8 cellular contexts compared by ENCODE assay signal in genomic region chr3:194485471-194485875, GRCh38. TPM values are rescaled to one million over a fixed set of nuclear protein-coding genes. Genes with fewer than 3 reads are reported as not detected.
DNase-seq lines count a peak whose midpoint lies in the region; ATAC-seq, FAIRE-seq and TF ChIP-seq lines count a peak whose summit lies in the region.

No MANE protein-coding gene starts in this region.

- FAIRE-seq in K562 (lab: Jason Lieb, UNC), result no peak

- no TSS peak for BruUV-seq in K562 (replicated peaks; lab: Mats Ljungman, UMichigan)

- no peak for TF ChIP-seq POLR2A in K562 (conservative IDR thresholded peaks at IDR 0.05)

- H3K27ac ChIP-seq in HUES48 (ENCODE audit: low read depth, low read length), result peak overlapping the region; percentile 1
- H3K27ac ChIP-seq in K562 (ENCODE audit: extremely low read depth, low read depth, low read length), result peak overlapping the region; percentile 93
- H3K27ac ChIP-seq in liver (ENCODE audit: low read depth in 1 of 2, low read length in 2 of 2), result peak overlapping the region; percentile 95 to 96
- peak overlapping the region; percentile 86 for H3K27ac ChIP-seq in upper lobe of right lung

- ATAC-seq in K562 (no peak), upper lobe of right lung (no peak)

- CTCF ChIA-PET in K562 (lab: Yijun Ruan, JAX; ENCODE audit: low intra/inter-chr PET ratio), result no interaction called here

- H3K27me3 ChIP-seq in HUES48 (ENCODE audit: control insufficient read depth, insufficient read depth, low read length) (peaks cover 4% of the 10 kb centered on the region; the same call in 1 of the 2 replicates), K562 (ENCODE audit: control insufficient read depth in 2 of 2, insufficient read depth in 2 of 2, low read length in 2 of 2) (no peaks in the 10 kb centered on the region), liver (ENCODE audit: control insufficient read depth in 4 of 4, insufficient read depth in 4 of 4, low read length in 3 of 4) (no peaks in the 10 kb centered on the region), upper lobe of right lung (no peaks in the 10 kb centered on the region)

- TF ChIP-seq RAD21 in K562 (CRISPR knock-in tag; conservative IDR thresholded peaks at IDR 0.05 in 1 of 2, IDR thresholded peaks at IDR 0.05 in 1 of 2), result no peak
- no peak for TF ChIP-seq RAD21 in liver (IDR thresholded peaks at IDR 0.05)

- peaks cover 10% of the 10 kb centered on the region; the same call in 1 of the 2 replicates for H3K4me1 ChIP-seq in HUES48 (ENCODE audit: control insufficient read depth, insufficient read depth, low read length)
- H3K4me1 ChIP-seq in K562 (replicated peaks in 1 of 2; ENCODE audit: control insufficient read depth in 2 of 2, insufficient read depth in 2 of 2, low read length in 2 of 2), result peaks cover 44 to 58% of the 10 kb centered on the region in 2 experiments
- H3K4me1 ChIP-seq in liver (ENCODE audit: control insufficient read depth in 4 of 4, insufficient read depth in 4 of 4, low read length in 3 of 4), result peaks cover 11 to 50% (median 33%) of the 10 kb centered on the region in 4 donors
- H3K4me1 ChIP-seq in upper lobe of right lung, result peaks cover 34% of the 10 kb centered on the region

- peaks cover 71% of the 10 kb centered on the region for H3K79me2 ChIP-seq in K562 (ENCODE audit: control insufficient read depth, insufficient read depth, low read length)

- no peaks in the 10 kb centered on the region for H3K9me3 ChIP-seq in HUES48 (ENCODE audit: control insufficient read depth, insufficient read depth, low read length)
- no peaks in the 10 kb centered on the region for H3K9me3 ChIP-seq in K562 (replicated peaks; ENCODE audit: control insufficient read depth, insufficient read depth, low read depth, low read length)
- H3K9me3 ChIP-seq in liver (ENCODE audit: control insufficient read depth in 4 of 4, low read length in 3 of 4), result no peaks in the 10 kb centered on the region
- H3K9me3 ChIP-seq in upper lobe of right lung, result no peaks in the 10 kb centered on the region

- H3K4me2 ChIP-seq in K562 (ENCODE audit: insufficient read depth, low read length), result peak overlapping the region; percentile 85

- DNase-seq in AG10803 (ENCODE audit: low read depth) (peak; percentile 70), K562 (ENCODE audit: extremely low read depth in 1 of 4, low spot score in 3 of 4) (no peak), upper lobe of right lung (no peak), inferior parietal cortex (ENCODE audit: extremely low spot score) (no peak)
- DNase-seq in activated CD4-positive, alpha-beta T cell treated with anti-CD3 and anti-CD28 coated beads, Interleukin-2, amount 50 U/mL, for 1 hour, result no peak
- no peak for DNase-seq in effector CD4-positive, alpha-beta T cell

- POLR2A ChIA-PET in K562 (lab: Yijun Ruan, JAX), result interaction anchor here (0.6 to 2.2 kb wide), 4 partner anchors 11 to 99 kb away, joined by 3 to 7 read pairs (median 5); no protein-coding TSS in a partner anchor

- H3K36me3 ChIP-seq in HUES48 (ENCODE audit: control insufficient read depth, insufficient read depth, low read length) (peaks cover 9% of the 10 kb centered on the region), K562 (ENCODE audit: control insufficient read depth, insufficient read depth, low read length) (peaks cover 43% of the 10 kb centered on the region), liver (ENCODE audit: control insufficient read depth in 4 of 4, insufficient read depth in 3 of 4, low read depth in 1 of 4, low read length in 3 of 4) (no peaks in the 10 kb centered on the region), upper lobe of right lung (no peaks in the 10 kb centered on the region)

- peaks cover 9% of the 10 kb centered on the region; the same call in 1 of the 2 replicates for H4K20me1 ChIP-seq in K562 (replicated peaks; ENCODE audit: control insufficient read depth, insufficient read depth, low read length)

- WGBS in K562 (ENCODE audit: insufficient coverage, low coverage, missing lambda C conversion rate), result 12% methylated on average over 6 of the region's 6 CpGs
- WGBS in liver, result 5% methylated on average over 6 of the region's 6 CpGs

- no peak for TF ChIP-seq EP300 in K562 (IDR thresholded peaks at IDR 0.05; ENCODE audit: low read length)

- H2AFZ ChIP-seq in K562 (ENCODE audit: low read depth, low read length), result no peak overlapping the region

- TF ChIP-seq CTCF in AG10803 (conservative IDR thresholded peaks at IDR 0.05; ENCODE audit: low read length) (no peak), K562 (IDR thresholded peaks at IDR 0.05 in 2 of 3, conservative IDR thresholded peaks at IDR 0.05 in 1 of 3; ENCODE audit: insufficient read depth in 2 of 3, low read depth in 1 of 3, low read length in 3 of 3) (no peak), liver (IDR thresholded peaks at IDR 0.05; ENCODE audit: low read depth, low read length, missing input control) (no peak), upper lobe of right lung (IDR thresholded peaks at IDR 0.05) (no peak)

- H3K9me1 ChIP-seq in K562 (ENCODE audit: control insufficient read depth, insufficient read depth, low read length), result no peaks in the 10 kb centered on the region

- H3K4me3 ChIP-seq in AG10803 (ENCODE audit: low read length), result peak overlapping the region; percentile 95
- H3K4me3 ChIP-seq in HUES48 (ENCODE audit: low read depth, low read length), result peak overlapping the region; percentile 97
- peak overlapping the region; percentile 66 for H3K4me3 ChIP-seq in K562
- peak overlapping the region; percentile 80 to 97 (median 86) for H3K4me3 ChIP-seq in liver (ENCODE audit: low read depth in 1 of 3, low read length in 3 of 3)
- H3K4me3 ChIP-seq in upper lobe of right lung, result peak overlapping the region; percentile 73

- in situ Hi-C loops in K562 (cut with MboI), result no loop called here

- intact Hi-C loops in K562 (cut with micrococcal nuclease), result loop anchor here (5.0 to 10.0 kb wide), 2 partner anchors 37 to 401 kb away; no protein-coding TSS in a partner anchor
- intact Hi-C loops in upper lobe of right lung (cut with DNase I), result no loop called here

- no peak overlapping the region for H3K9ac ChIP-seq in HUES48 (ENCODE audit: low read depth, low read length)
- peak overlapping the region; percentile 85 to 98; a peak in 3 of 4 replicates for H3K9ac ChIP-seq in K562 (ENCODE audit: insufficient read depth in 1 of 2, low read depth in 2 of 2, low read length in 2 of 2)
- H3K9ac ChIP-seq in liver (ENCODE audit: low read depth in 1 of 2, low read length in 2 of 2), result peak overlapping the region; percentile 67 to 93

TF ChIP-seq in K562, 482 proteins besides CTCF, POLR2A, EP300 and RAD21 (continues in another document):
- TF ChIP-seq GMEB1 (CRISPR knock-in tag; IDR thresholded peaks at IDR 0.05), result no peak

TF ChIP-seq in liver, 16 proteins besides CTCF, POLR2A, EP300 and RAD21:
- TF ChIP-seq ATF3 (IDR thresholded peaks at IDR 0.05), result no peak

RNA-seq across cellular contexts. Expression of gene ATP13A3, which starts 1.3 kb away (rescaled TPM):
- total RNA-seq in K562 (2011; cell fraction: chromatin; rRNA removed; ENCODE audit: low replicate concordance), result 187 and 569 TPM in 2 replicates
- total RNA-seq in K562 (2011; cell fraction: nucleolus; rRNA removed), result 75.4 and 99.2 TPM in 2 replicates
- total RNA-seq in K562 (2011; cell fraction: nucleoplasm; rRNA removed), result 212 and 321 TPM in 2 replicates
- total RNA-seq in K562 (2014; rRNA removed) (72.3 and 86.6 TPM in 2 replicates), K562 (2014; rRNA removed; fragmentation: Illumina TruSeq; extraction: Trizol) (116 and 120 TPM in 2 replicates), K562 (2015; rRNA removed; fragmentation: Illumina TruSeq; extraction: Trizol) (87.3 and 95.8 TPM in 2 replicates), K562 (2021) (85.4 and 95.2 TPM in 2 replicates), liver (100 to 1,000 TPM in 1 of 2 donors, 10 to 100 TPM in 1; 77.8 to 257 TPM), upper lobe of right lung (101 TPM)
- polyA plus RNA-seq in K562 (2011; rRNA removed) (99.4 and 135 TPM in 2 replicates), K562 (2014; fragmentation: Illumina TruSeq; extraction: Trizol) (65.9 and 77.7 TPM in 2 replicates), K562 (2014; fragmentation: Nextera tagmentation; extraction: Ambion mirVana) (10 to 100 TPM; 16.6 to 16.8 TPM), K562 (2014; rRNA removed) (46.2 and 54.7 TPM in 2 replicates), liver (10 to 100 TPM; 33.6 to 35.1 TPM)
- polyA plus RNA-seq in K562 (2011; cell fraction: cytosol; rRNA removed), result 14.3 and 36.7 TPM in 2 replicates
- polyA plus RNA-seq in K562 (2011; cell fraction: nucleus; rRNA removed), result 52.7 and 77.5 TPM in 2 replicates
- 35.4 and 37.3 TPM in 2 replicates for polyA plus RNA-seq in K562 (2012)
- polyA minus RNA-seq in K562 (2011; rRNA and poly(A)+ RNA removed), result 360 and 406 TPM in 2 replicates
- polyA minus RNA-seq in K562 (2011; cell fraction: cytosol; rRNA and poly(A)+ RNA removed), result 76.2 and 93.9 TPM in 2 replicates
- polyA minus RNA-seq in K562 (2011; cell fraction: nucleus; rRNA and poly(A)+ RNA removed), result 87.1 and 158 TPM in 2 replicates

Comparison
In these comparisons a context has a peak if more than half of its experiments do, and no peak if none do; other contexts are left out.
1. H3K27ac ChIP-seq: peak in every context shown above with its lines; median percentile 96 in liver; 93 in K562; 86 in upper lobe of right lung; 1 in HUES48.